ENCODE assay signal across 8 cellular contexts in genomic region chrX:131288738-131289511, GRCh38. TPM values are rescaled to one million over a fixed set of nuclear protein-coding genes. Genes with fewer than 3 reads are reported as not detected.
DNase-seq lines count a peak whose midpoint lies in the region; ATAC-seq and TF ChIP-seq lines count a peak whose summit lies in the region.

Gene IGSF1 (minus strand): TSS chrX:131289306. CDS start chrX:131286674, 2,632 bp downstream.

- H3K27ac Mint-ChIP-seq in activated T-helper 2 cell treated with anti-CD3 and anti-CD28 coated beads, Interferon-gamma antibody, Interleukin-2, Interleukin-4, amounts not matched to agents 10 μg/mL and 5 μg/mL and 100 μg/mL, durations not matched to agents 14 hours and 24 hours and 36 hours = no peak within 1 kb of the TSS

- intact Hi-C loops in body of pancreas (cut with DNase I) (no loop called here), left colon (cut with DNase I, micrococcal nuclease) (no loop called here), testis (cut with DNase I; ENCODE audit: low total_unique reads) (no loop called here)
- intact Hi-C loops in activated T-helper 2 cell treated with anti-CD3 and anti-CD28 coated beads, Interferon-gamma antibody, Interleukin-2, Interleukin-4, amounts not matched to agents 10 μg/mL and 5 μg/mL and 100 μg/mL, durations not matched to agents 14 hours and 24 hours and 36 hours (cut with micrococcal nuclease) = no loop called here

- H3K9me3 Mint-ChIP-seq in activated T-helper 2 cell treated with anti-CD3 and anti-CD28 coated beads, Interferon-gamma antibody, Interleukin-2, Interleukin-4, amounts not matched to agents 10 μg/mL and 5 μg/mL and 100 μg/mL, durations not matched to agents 14 hours and 24 hours and 36 hours = no peaks in the 10 kb centered on the region

- WGBS in body of pancreas, 2 donors = 2% methylated on average over 9 to 27 of the region's 32 CpGs
- 0 to 1% methylated on average over 6 to 28 of the region's 32 CpGs for WGBS in testis, 2 donors

- TF ChIP-seq CTCF in body of pancreas (IDR thresholded peaks at IDR 0.05) (no peak), testis (IDR thresholded peaks at IDR 0.05) (no peak), GM13976 (IDR thresholded peaks at IDR 0.05; ENCODE audit: borderline replicate concordance, control extremely low read depth, extremely low read depth, insufficient read depth, missing control alignments) (no peak)

- H3K36me3 Mint-ChIP-seq in activated T-helper 2 cell treated with anti-CD3 and anti-CD28 coated beads, Interferon-gamma antibody, Interleukin-2, Interleukin-4, amounts not matched to agents 10 μg/mL and 5 μg/mL and 100 μg/mL, durations not matched to agents 14 hours and 24 hours and 36 hours (ENCODE audit: low read depth) = no peaks in the 10 kb centered on the region

- H3K9me3 ChIP-seq in body of pancreas (no peaks in the 10 kb centered on the region), testis (no peaks in the 10 kb centered on the region)

- DNase-seq in NCI-H345 (lab: John Stamatoyannopoulos, UW) (peak; percentile 20), NCI-H345 treated with DMSO at 0.1 percent for 48 hours (lab: John Stamatoyannopoulos, UW; ENCODE audit: unreplicated experiment) (no peak), body of pancreas (peak; percentile 27 to 60 (median 55)), left colon (peak; percentile 5 to 31), testis (peak; percentile 79), cerebellum (ENCODE audit: low spot score) (no peak), GM13976 (ENCODE audit: low spot score) (no peak)
- DNase-seq in activated T-helper 2 cell treated with anti-CD3 and anti-CD28 coated beads, Interferon-gamma antibody, Interleukin-2, Interleukin-4, amounts not matched to agents 10 μg/mL and 5 μg/mL and 100 μg/mL, durations not matched to agents 14 hours and 24 hours and 36 hours (ENCODE audit: low spot score) = no peak

- H3K27me3 Mint-ChIP-seq in activated T-helper 2 cell treated with anti-CD3 and anti-CD28 coated beads, Interferon-gamma antibody, Interleukin-2, Interleukin-4, amounts not matched to agents 10 μg/mL and 5 μg/mL and 100 μg/mL, durations not matched to agents 14 hours and 24 hours and 36 hours (ENCODE audit: low read depth) = peaks cover 10% of the 10 kb centered on the region

- H3K4me1 Mint-ChIP-seq in activated T-helper 2 cell treated with anti-CD3 and anti-CD28 coated beads, Interferon-gamma antibody, Interleukin-2, Interleukin-4, amounts not matched to agents 10 μg/mL and 5 μg/mL and 100 μg/mL, durations not matched to agents 14 hours and 24 hours and 36 hours (ENCODE audit: low read depth) = no peaks in the 10 kb centered on the region

- no peaks in the 10 kb centered on the region for H3K36me3 ChIP-seq in body of pancreas (replicated peaks in 1 of 2; ENCODE audit: insufficient read depth in 1 of 2, low read depth in 2 of 2)
- no peaks in the 10 kb centered on the region for H3K36me3 ChIP-seq in testis (ENCODE audit: low read depth, missing control alignments)

- ATAC-seq in body of pancreas = peak; percentile 53
- no peak for ATAC-seq in left colon

- H3K27ac ChIP-seq in body of pancreas (no peak within 1 kb of the TSS), testis (no peak within 1 kb of the TSS)

- H3K4me3 ChIP-seq in body of pancreas (no peak within 1 kb of the TSS), testis (peak within 1 kb of the TSS in 1 of 2 donors; percentile 36)

- TF ChIP-seq POLR2A in body of pancreas (IDR thresholded peaks at IDR 0.05) (no peak), testis (IDR thresholded peaks at IDR 0.05) (no peak)

- H3K27me3 ChIP-seq in body of pancreas = no peaks in the 10 kb centered on the region
- H3K27me3 ChIP-seq in testis = no peaks in the 10 kb centered on the region

- H3K4me1 ChIP-seq in body of pancreas (peaks cover 4% of the 10 kb centered on the region), testis (no peaks in the 10 kb centered on the region)

- in situ Hi-C loops in GM13976 (cut with MboI; ENCODE audit: low sequenced_read_pairs, unreplicated experiment) = no loop called here

- no peak within 1 kb of the TSS for H3K4me3 Mint-ChIP-seq in activated T-helper 2 cell treated with anti-CD3 and anti-CD28 coated beads, Interferon-gamma antibody, Interleukin-2, Interleukin-4, amounts not matched to agents 10 μg/mL and 5 μg/mL and 100 μg/mL, durations not matched to agents 14 hours and 24 hours and 36 hours (ENCODE audit: low read depth)

RNA-seq across cellular contexts. Expression of gene IGSF1, which starts in this region (rescaled TPM):
- total RNA-seq in body of pancreas = 1 to 10 TPM in 1 of 2 donors, under 1 TPM in 1; 0.33 to 1.3 TPM
- total RNA-seq in left colon = under 1 TPM; 0.11 to 0.12 TPM
- 10 to 100 TPM; 19.4 to 26.1 TPM for total RNA-seq in testis
- 46.3 TPM for polyA plus RNA-seq in testis (ENCODE audit: insufficient read depth, low read depth, low replicate concordance)
- 1.7 TPM for total RNA-seq in cerebellum
- 0.07 and 0.14 TPM in 2 replicates for total RNA-seq in activated T-helper 2 cell treated with anti-CD3 and anti-CD28 coated beads, Interferon-gamma antibody, Interleukin-2, Interleukin-4, amounts not matched to agents 10 μg/mL and 5 μg/mL and 100 μg/mL, durations not matched to agents 14 hours and 24 hours and 36 hours

Comparison
In these comparisons a context has a peak if more than half of its experiments do, and no peak if none do; other contexts are left out.
1. DNase-seq: peak in NCI-H345 (single experiment), body of pancreas (4 of 4) and testis (single experiment); none in NCI-H345 treated with DMSO at 0.1 percent for 48 hours (single experiment), cerebellum (single experiment), activated T-helper 2 cell treated with anti-CD3 and anti-CD28 coated beads, Interferon-gamma antibody, Interleukin-2, Interleukin-4, amounts not matched to agents 10 μg/mL and 5 μg/mL and 100 μg/mL, durations not matched to agents 14 hours and 24 hours and 36 hours (single experiment) and GM13976 (single experiment).
2. Peak in DNase-seq in left colon; RNA of the gene not detected or under 1 TPM.